Comparison of ENCODE assay signal across 1 cellular context in the genomic region with DNA sequence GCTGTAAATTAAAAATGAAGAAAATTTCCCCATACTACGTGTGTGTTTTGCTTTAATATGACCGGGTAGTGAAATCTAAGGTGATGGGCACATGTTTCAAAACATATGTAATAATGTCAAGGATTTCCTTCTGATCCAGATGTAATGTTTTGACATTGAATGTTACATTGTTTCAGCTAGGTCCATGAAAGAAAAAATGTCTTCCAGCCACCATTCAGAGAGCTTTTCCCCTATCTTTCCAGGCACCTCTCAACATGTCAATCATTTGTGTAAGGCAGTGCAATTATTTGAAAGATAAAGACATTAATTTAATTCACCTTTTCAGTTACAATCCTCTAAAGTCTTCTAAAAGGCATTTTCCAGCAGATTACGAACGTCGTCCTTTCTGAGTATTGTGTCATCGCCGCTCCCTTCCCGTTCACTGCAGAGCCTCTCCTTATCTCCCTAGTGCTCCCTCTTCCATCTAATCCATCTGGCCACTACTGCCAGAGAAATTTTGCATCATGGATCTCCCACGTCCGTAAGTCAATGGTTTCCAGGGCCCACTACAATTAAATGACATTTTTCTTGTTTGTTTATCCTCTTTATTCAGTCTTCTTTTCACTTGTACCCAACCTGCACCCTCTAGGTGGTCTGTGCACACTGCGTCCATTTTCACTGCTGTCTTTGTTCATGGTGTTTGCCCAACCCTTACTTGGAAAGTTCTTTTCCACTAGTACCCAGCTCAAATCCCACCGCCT.
TF ChIP-seq lines count a peak whose summit lies in the region.

No MANE protein-coding gene starts in this region.

TF ChIP-seq in A549, 52 proteins besides CTCF, POLR2A, EP300 and RAD21:
- TF ChIP-seq CBX8 (IDR thresholded peaks at IDR 0.05) (no peak), KDM5A (IDR thresholded peaks at IDR 0.05) (no peak), RCOR1 (IDR thresholded peaks at IDR 0.05; ENCODE audit: low read depth, low read length) (no peak), NR3C1 (IDR thresholded peaks at IDR 0.05) (no peak), JUN (IDR thresholded peaks at IDR 0.05) (no peak), HOXB13 (CRISPR knock-in tag; IDR thresholded peaks at IDR 0.05; ENCODE audit: low read depth) (no peak), MAZ (IDR thresholded peaks at IDR 0.05; ENCODE audit: borderline replicate concordance, low read depth, low read length) (no peak), BHLHE40 (IDR thresholded peaks at IDR 0.05; ENCODE audit: low read depth, low read length) (no peak), EHMT2 (IDR thresholded peaks at IDR 0.05; ENCODE audit: low read depth) (no peak)
- TF ChIP-seq, protein P1, sequence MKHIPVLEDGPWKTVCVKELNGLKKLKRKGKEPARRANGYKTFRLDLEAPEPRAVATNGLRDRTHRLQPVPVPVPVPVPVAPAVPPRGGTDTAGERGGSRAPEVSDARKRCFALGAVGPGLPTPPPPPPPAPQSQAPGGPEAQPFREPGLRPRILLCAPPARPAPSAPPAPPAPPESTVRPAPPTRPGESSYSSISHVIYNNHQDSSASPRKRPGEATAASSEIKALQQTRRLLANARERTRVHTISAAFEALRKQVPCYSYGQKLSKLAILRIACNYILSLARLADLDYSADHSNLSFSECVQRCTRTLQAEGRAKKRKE (CRISPR knock-in tag; IDR thresholded peaks at IDR 0.05; ENCODE audit: low read depth): no peak
- TF ChIP-seq, protein P2, sequence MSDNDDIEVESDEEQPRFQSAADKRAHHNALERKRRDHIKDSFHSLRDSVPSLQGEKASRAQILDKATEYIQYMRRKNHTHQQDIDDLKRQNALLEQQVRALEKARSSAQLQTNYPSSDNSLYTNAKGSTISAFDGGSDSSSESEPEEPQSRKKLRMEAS (IDR thresholded peaks at IDR 0.05): no peak
